25 cellular contexts compared by ENCODE assay signal in the genomic region with DNA sequence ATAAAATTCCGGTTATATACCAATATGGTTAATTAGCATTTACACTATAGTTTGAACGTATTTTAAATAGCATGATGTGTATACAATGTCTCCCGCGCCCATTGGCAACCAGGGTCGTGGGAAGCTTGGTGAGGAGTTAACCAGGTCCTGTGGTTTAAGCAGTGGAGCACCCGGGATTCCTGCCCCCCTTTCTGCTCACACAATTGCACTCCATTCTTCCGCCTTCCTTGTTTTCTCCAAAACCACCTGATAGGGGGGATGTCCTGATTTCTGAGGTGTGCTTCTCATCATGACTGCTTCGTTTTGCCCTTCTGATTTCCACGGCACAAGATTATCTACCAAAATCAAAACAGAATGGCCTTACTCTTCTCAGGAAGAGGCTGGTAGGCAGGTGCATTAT.
"Had no signal": no experiment of that assay in that cellular context is flagged by ENCODE, and none has a peak within 500 bp of the region (broad histone marks: within the 10 kb centered on the region; RNA-seq: fewer than 3 reads in every experiment).

No MANE protein-coding gene starts in this region.

- DNase-seq: cortex of kidney; effector memory CD8-positive, alpha-beta T cell; foreskin fibroblast; gastrocnemius medialis; mesenchymal stem cell; mucosa of descending colon; naive B cell; nucleus accumbens; sigmoid colon; stimulated activated CD4-positive, alpha-beta T cell treated with anti-CD3 and anti-CD28 coated beads, Interleukin-4, amount 100 ng/mL, for 4 hours; stimulated activated naive CD8-positive, alpha-beta T cell treated with anti-CD3 and anti-CD28 coated beads, Interleukin-15, Interleukin-2, amounts not matched to agents 100 U/mL and 50 U/mL, for 24 hours; substantia nigra; testis; tibial artery; uterus had no signal

- H3K4me1 ChIP-seq: gastrocnemius medialis, prostate gland, right atrium auricular region, sigmoid colon, testis, tibial artery, uterus had no signal

- H3K4me1 Mint-ChIP-seq: mesothelial cell of epicardium; naive B cell; stimulated activated memory B cell treated with anti-CD40 and anti-IgM and Interleukin-4, amounts not matched to agents 10 μg/mL and 1 μg/mL and 100 μg/mL, for 72 hours had no signal

- FAIRE-seq: endometrium, keratinocyte had no signal

- H3K4me3 ChIP-seq: gastrocnemius medialis, lung, mucosa of descending colon, prostate gland, right atrium auricular region, sigmoid colon, testis, tibial artery, uterus had no signal

- H3K9me3 ChIP-seq: gastrocnemius medialis, mucosa of descending colon, prostate gland, sigmoid colon, testis had no signal

- H3K27ac Mint-ChIP-seq: effector memory CD8-positive, alpha-beta T cell; mesothelial cell of epicardium; naive B cell; natural killer cell treated with Interleukin-12 subunit alpha and Interleukin-12 subunit beta and Interleukin-15 and Interleukin-18, amount 100 ng/mL, for 72 hours; stimulated activated memory B cell treated with anti-CD40 and anti-IgM and Interleukin-4, amounts not matched to agents 10 μg/mL and 1 μg/mL and 100 μg/mL, for 72 hours; type B pancreatic cell had no signal

- H3K27me3 Mint-ChIP-seq: effector memory CD8-positive, alpha-beta T cell; naive B cell; natural killer cell treated with Interleukin-12 subunit alpha and Interleukin-12 subunit beta and Interleukin-15 and Interleukin-18, amount 100 ng/mL, for 72 hours; stimulated activated memory B cell treated with anti-CD40 and anti-IgM and Interleukin-4, amounts not matched to agents 10 μg/mL and 1 μg/mL and 100 μg/mL, for 72 hours; type B pancreatic cell had no signal

- H3K27me3 ChIP-seq: gastrocnemius medialis, right atrium auricular region, sigmoid colon, testis, tibial artery, uterus had no signal

- ATAC-seq: effector memory CD8-positive, alpha-beta T cell; gastrocnemius medialis; left lobe of liver; mucosa of descending colon; natural killer cell treated with Interleukin-12 subunit alpha and Interleukin-12 subunit beta and Interleukin-15 and Interleukin-18, amount 100 ng/mL, for 72 hours; stimulated activated memory B cell treated with anti-CD40 and anti-IgM and Interleukin-4, amounts not matched to agents 10 μg/mL and 1 μg/mL and 100 μg/mL, for 72 hours; stimulated activated naive CD8-positive, alpha-beta T cell treated with anti-CD3 and anti-CD28 coated beads, Interleukin-15, Interleukin-2, amounts not matched to agents 100 U/mL and 50 U/mL, for 24 hours had no signal

- H3K4me3 Mint-ChIP-seq: effector memory CD8-positive, alpha-beta T cell; mesothelial cell of epicardium; naive B cell; natural killer cell treated with Interleukin-12 subunit alpha and Interleukin-12 subunit beta and Interleukin-15 and Interleukin-18, amount 100 ng/mL, for 72 hours; stimulated activated memory B cell treated with anti-CD40 and anti-IgM and Interleukin-4, amounts not matched to agents 10 μg/mL and 1 μg/mL and 100 μg/mL, for 72 hours; type B pancreatic cell had no signal

- H3K36me3 ChIP-seq: uterus had no signal

- H3K9me3 Mint-ChIP-seq: effector memory CD8-positive, alpha-beta T cell; stimulated activated memory B cell treated with anti-CD40 and anti-IgM and Interleukin-4, amounts not matched to agents 10 μg/mL and 1 μg/mL and 100 μg/mL, for 72 hours had no signal

- H3K27ac ChIP-seq: gastrocnemius medialis, prostate gland, right atrium auricular region, sigmoid colon, testis, tibial artery, uterus had no signal
